In genomic region chr6:43931201-43931600, GRCh38 we compare ENCODE assay signal across 17 cellular contexts.
DNase-seq lines count a peak whose midpoint lies in the region; ATAC-seq and TF ChIP-seq lines count a peak whose summit lies in the region.
"Had no signal": no experiment of that assay in that cellular context is flagged by ENCODE, and none has a peak within 500 bp of the region (broad histone marks: within the 10 kb centered on the region; RNA-seq: fewer than 3 reads in every experiment).

No MANE protein-coding gene starts in this region.

- TF ChIP-seq POLR2A in sigmoid colon (IDR thresholded peaks at IDR 0.05) = no peak

- H3K4me1 ChIP-seq in sigmoid colon = peaks cover 0 to 11% (median 0%) of the 10 kb centered on the region in 4 donors
- peaks cover 26% of the 10 kb centered on the region for H3K4me1 ChIP-seq in PC-9 (replicated peaks; ENCODE audit: insufficient read depth)

- no peaks in the 10 kb centered on the region for H3K27me3 ChIP-seq in sigmoid colon
- no peaks in the 10 kb centered on the region for H3K27me3 ChIP-seq in PC-9 (ENCODE audit: insufficient read depth, low read depth)

- no peaks in the 10 kb centered on the region for H3K9me3 Mint-ChIP-seq in natural killer cell treated with Interleukin-12 subunit alpha and Interleukin-12 subunit beta and Interleukin-15 and Interleukin-18, amount 100 ng/mL, for 72 hours
- no peaks in the 10 kb centered on the region for H3K9me3 Mint-ChIP-seq in natural killer cell
- H3K9me3 Mint-ChIP-seq: CD8-positive, alpha-beta T cell; GM23338; HFFc6 had no signal

- H3K4me3 Mint-ChIP-seq in natural killer cell treated with Interleukin-12 subunit alpha and Interleukin-12 subunit beta and Interleukin-15 and Interleukin-18, amount 100 ng/mL, for 72 hours = no peak overlapping the region
- no peak overlapping the region for H3K4me3 Mint-ChIP-seq in natural killer cell
- H3K4me3 Mint-ChIP-seq: B cell; CD8-positive, alpha-beta T cell; GM23338; HFFc6 had no signal

- H3K27me3 Mint-ChIP-seq in natural killer cell treated with Interleukin-12 subunit alpha and Interleukin-12 subunit beta and Interleukin-15 and Interleukin-18, amount 100 ng/mL, for 72 hours = peaks cover 0 to 5% of the 10 kb centered on the region in 2 donors
- H3K27me3 Mint-ChIP-seq in natural killer cell (ENCODE audit: low read depth in 2 of 2) = peaks cover 7 to 13% of the 10 kb centered on the region in 2 donors
- H3K27me3 Mint-ChIP-seq: B cell had no signal

- H3K36me3 Mint-ChIP-seq in natural killer cell treated with Interleukin-12 subunit alpha and Interleukin-12 subunit beta and Interleukin-15 and Interleukin-18, amount 100 ng/mL, for 72 hours = no peaks in the 10 kb centered on the region
- no peaks in the 10 kb centered on the region for H3K36me3 Mint-ChIP-seq in natural killer cell
- H3K36me3 Mint-ChIP-seq: CD8-positive, alpha-beta T cell had no signal

- H3K27ac Mint-ChIP-seq in natural killer cell treated with Interleukin-12 subunit alpha and Interleukin-12 subunit beta and Interleukin-15 and Interleukin-18, amount 100 ng/mL, for 72 hours = no peak overlapping the region
- no peak overlapping the region for H3K27ac Mint-ChIP-seq in natural killer cell
- H3K27ac Mint-ChIP-seq: B cell; CD8-positive, alpha-beta T cell; GM23338; HFFc6 had no signal

- peaks cover 26% of the 10 kb centered on the region for H3F3A ChIP-seq in PC-9 (ENCODE audit: insufficient read depth, low read depth)

- DNase-seq in natural killer cell treated with Interleukin-12 subunit alpha and Interleukin-12 subunit beta and Interleukin-15 and Interleukin-18, amount 100 ng/mL, for 72 hours (ENCODE audit: low spot score) = peak; percentile 35
- DNase-seq in natural killer cell = no peak
- no peak for DNase-seq in left lobe of liver (ENCODE audit: low spot score)
- DNase-seq in sigmoid colon = peak; percentile 24
- DNase-seq in amniotic stem cell (lab: John Stamatoyannopoulos, UW) = no peak
- no peak for DNase-seq in PC-9
- DNase-seq: Calu3; CD8-positive, alpha-beta T cell; DMS79 treated with DMSO at 0.1 percent for 48 hours; GF-D8; H7; HFFc6 had no signal

- POLR2A ChIA-PET in PC-9 (lab: Charles Lee; ENCODE audit: unreplicated experiment) = interaction anchor here (0.6 kb wide), 1 partner anchor 154 kb away, joined by 3 read pairs; no protein-coding TSS in a partner anchor

- H3K9me2 ChIP-seq in PC-9 (ENCODE audit: insufficient read depth) = no peaks in the 10 kb centered on the region

- no peaks in the 10 kb centered on the region for H4K20me1 ChIP-seq in PC-9 (ENCODE audit: insufficient read depth)
- H4K20me1 ChIP-seq: BLaER1 treated with 17β-estradiol and CSF1 and Interleukin-3, amounts not matched to agents 10 nM and 100 nM had no signal

- H3K4me1 Mint-ChIP-seq in natural killer cell treated with Interleukin-12 subunit alpha and Interleukin-12 subunit beta and Interleukin-15 and Interleukin-18, amount 100 ng/mL, for 72 hours (ENCODE audit: low read depth in 2 of 2) = peaks cover 5 to 6% of the 10 kb centered on the region in 2 donors
- peaks cover 13 to 15% of the 10 kb centered on the region in 2 donors for H3K4me1 Mint-ChIP-seq in natural killer cell

- TF ChIP-seq CTCF in natural killer cell (IDR thresholded peaks at IDR 0.05) (no peak), sigmoid colon (IDR thresholded peaks at IDR 0.05) (no peak), PC-9 (conservative IDR thresholded peaks at IDR 0.05) (no peak)

- H3K36me3 ChIP-seq in sigmoid colon = no peaks in the 10 kb centered on the region
- no peaks in the 10 kb centered on the region for H3K36me3 ChIP-seq in PC-9 (ENCODE audit: low read depth)
- H3K36me3 ChIP-seq: BLaER1 treated with 17β-estradiol and CSF1 and Interleukin-3, amounts not matched to agents 10 nM and 100 nM had no signal

- intact Hi-C loops in natural killer cell (cut with micrococcal nuclease) = no loop called here
- intact Hi-C loops in sigmoid colon (cut with DNase I) = no loop called here
- intact Hi-C loops in PC-9 (cut with micrococcal nuclease; ENCODE audit: unreplicated experiment) = no loop called here

- WGBS in sigmoid colon, 2 donors = 81 to 91% methylated on average over 6 of the region's 6 CpGs

- no peak for TF ChIP-seq EP300 in sigmoid colon (IDR thresholded peaks at IDR 0.05)

- H2AFZ ChIP-seq in PC-9 = no peak overlapping the region
- H2AFZ ChIP-seq: GM23338 had no signal

- H3K4me2 ChIP-seq in PC-9 = no peak overlapping the region
- H3K4me2 ChIP-seq: BLaER1 treated with 17β-estradiol and CSF1 and Interleukin-3, amounts not matched to agents 10 nM and 100 nM; GM23338 had no signal

- CTCF ChIA-PET in PC-9 (lab: Charles Lee) = no interaction called here

- BruUV-seq in PC-9 (replicated peaks; lab: Mats Ljungman, UMichigan) = no TSS peak

- ATAC-seq in natural killer cell treated with Interleukin-12 subunit alpha and Interleukin-12 subunit beta and Interleukin-15 and Interleukin-18, amount 100 ng/mL, for 72 hours = no peak
- ATAC-seq in natural killer cell = no peak
- ATAC-seq in left lobe of liver = peak; percentile 63
- ATAC-seq in HG02885 (IDR thresholded peaks at IDR 0.05; ENCODE audit: poor library complexity, unreplicated experiment) = no peak
- ATAC-seq: CD8-positive, alpha-beta T cell; GM23338; HCT116 had no signal

- H3K9me3 ChIP-seq in sigmoid colon (no peaks in the 10 kb centered on the region), PC-9 (ENCODE audit: insufficient read depth, low read depth) (no peaks in the 10 kb centered on the region)
- H3K9me3 ChIP-seq: BLaER1 treated with 17β-estradiol and CSF1 and Interleukin-3, amounts not matched to agents 10 nM and 100 nM had no signal

- no peak overlapping the region for H3K4me3 ChIP-seq in sigmoid colon
- no peak overlapping the region for H3K4me3 ChIP-seq in PC-9
- H3K4me3 ChIP-seq: BLaER1 treated with 17β-estradiol and CSF1 and Interleukin-3, amounts not matched to agents 10 nM and 100 nM; GM23338 had no signal

- H3K79me2 ChIP-seq in PC-9 (ENCODE audit: low read depth) = no peaks in the 10 kb centered on the region

- H3K27ac ChIP-seq in sigmoid colon (no peak overlapping the region), PC-9 (no peak overlapping the region)
- H3K27ac ChIP-seq: BLaER1 treated with 17β-estradiol and CSF1 and Interleukin-3, amounts not matched to agents 10 nM and 100 nM had no signal

Comparison
In these comparisons a context has a peak if more than half of its experiments do, and no peak if none do; other contexts are left out.
1. DNase-seq: peak in natural killer cell treated with Interleukin-12 subunit alpha and Interleukin-12 subunit beta and Interleukin-15 and Interleukin-18, amount 100 ng/mL, for 72 hours (single experiment) and sigmoid colon (single experiment); none in natural killer cell (single experiment), left lobe of liver (single experiment), amniotic stem cell (single experiment) and PC-9 (0 of 2).